Comparison of ENCODE assay signal across 10 cellular contexts in genomic region chr22:17106785-17107546, GRCh38. TPM values are rescaled to one million over a fixed set of nuclear protein-coding genes. Genes with fewer than 3 reads are reported as not detected.
DNase-seq lines count a peak whose midpoint lies in the region; ATAC-seq, FAIRE-seq and TF ChIP-seq lines count a peak whose summit lies in the region.
"Had no signal": no experiment of that assay in that cellular context is flagged by ENCODE, and none has a peak within 500 bp of the region (broad histone marks: within the 10 kb centered on the region; RNA-seq: fewer than 3 reads in every experiment).

No MANE protein-coding gene starts in this region.

- peaks cover 4 to 46% of the 10 kb centered on the region in 2 donors for H3K4me1 ChIP-seq in naive thymus-derived CD4-positive, alpha-beta T cell (ENCODE audit: control insufficient read depth in 2 of 2, insufficient read depth in 2 of 2, low read length in 2 of 2)
- H3K4me1 ChIP-seq in PC-9 (replicated peaks; ENCODE audit: insufficient read depth) (no peaks in the 10 kb centered on the region), adrenal gland (replicated peaks in 1 of 2) (no peaks in the 10 kb centered on the region)
- H3K4me1 ChIP-seq: SJCRH30 had no signal

- no peaks in the 10 kb centered on the region for H3K9me3 Mint-ChIP-seq in activated naive CD4-positive, alpha-beta T cell treated with anti-CD3 and anti-CD28 coated beads, Interleukin-2, amount 10 ng/mL, durations not matched to agents 7 days and 5 days
- H3K9me3 Mint-ChIP-seq in naive thymus-derived CD4-positive, alpha-beta T cell, result no peaks in the 10 kb centered on the region

- peaks cover 65% of the 10 kb centered on the region for H3K36me3 Mint-ChIP-seq in activated naive CD4-positive, alpha-beta T cell treated with anti-CD3 and anti-CD28 coated beads, Interleukin-2, amount 10 ng/mL, durations not matched to agents 7 days and 5 days
- H3K36me3 Mint-ChIP-seq in naive thymus-derived CD4-positive, alpha-beta T cell, result peaks cover under 1 to 48% (median 25%) of the 10 kb centered on the region in 5 donors

- peak; percentile 47 for FAIRE-seq in GM12891 (lab: Jason Lieb, UNC)

- no peak overlapping the region for H3K4me2 ChIP-seq in PC-9

- DNase-seq in GM12891 (ENCODE audit: insufficient read length, low spot score) (peak; percentile 59), MV-4-11 (lab: John Stamatoyannopoulos, UW) (peak; percentile 100), PC-9 (no peak), RWPE1 (ENCODE audit: low spot score) (no peak), NCI-H69 (lab: John Stamatoyannopoulos, UW) (no peak), adrenal gland (no peak)
- DNase-seq in activated naive CD4-positive, alpha-beta T cell treated with anti-CD3 and anti-CD28 coated beads, Interleukin-2, amount 10 ng/mL, durations not matched to agents 7 days and 5 days, result peak; percentile 81
- peak in 5 of 9 donors; percentile 22 to 38 (median 24) for DNase-seq in naive thymus-derived CD4-positive, alpha-beta T cell
- DNase-seq: NCI-H1105, SJCRH30 had no signal

- intact Hi-C loops in naive thymus-derived CD4-positive, alpha-beta T cell (cut with micrococcal nuclease), result loop anchor here (1.0 kb wide), 3 partner anchors 9 to 20 kb away; no protein-coding TSS in a partner anchor
- intact Hi-C loops in PC-9 (cut with micrococcal nuclease; ENCODE audit: unreplicated experiment), result no loop called here
- intact Hi-C loops in adrenal gland (cut with DNase I), result no loop called here

- TF ChIP-seq CTCF in PC-9 (conservative IDR thresholded peaks at IDR 0.05) (no peak), RWPE1 (conservative IDR thresholded peaks at IDR 0.05; ENCODE audit: low read depth) (no peak), adrenal gland (IDR thresholded peaks at IDR 0.05) (no peak)

- no peaks in the 10 kb centered on the region for H3K27me3 ChIP-seq in naive thymus-derived CD4-positive, alpha-beta T cell (ENCODE audit: control insufficient read depth in 2 of 2, insufficient read depth in 2 of 2, low read length in 2 of 2)
- H3K27me3 ChIP-seq in PC-9 (ENCODE audit: insufficient read depth, low read depth), result no peaks in the 10 kb centered on the region
- H3K27me3 ChIP-seq in adrenal gland, result no peaks in the 10 kb centered on the region
- H3K27me3 ChIP-seq: SJCRH30 had no signal

- no peaks in the 10 kb centered on the region for H3K79me2 ChIP-seq in PC-9 (ENCODE audit: low read depth)

- POLR2A ChIA-PET in naive thymus-derived CD4-positive, alpha-beta T cell (lab: Charles Lee), result interaction anchor here (0.6 to 16.1 kb wide), 8 partner anchors 8 to 134 kb away, joined by 3 to 114 read pairs (median 4); partner anchors contain the start of gene HDHD5
- POLR2A ChIA-PET in PC-9 (lab: Charles Lee; ENCODE audit: unreplicated experiment) (no interaction called here), RWPE1 (lab: Yijun Ruan, JAX; ENCODE audit: low non-redundant PET) (no interaction called here)

- H3K4me1 Mint-ChIP-seq in activated naive CD4-positive, alpha-beta T cell treated with anti-CD3 and anti-CD28 coated beads, Interleukin-2, amount 10 ng/mL, durations not matched to agents 7 days and 5 days, result peaks cover 56% of the 10 kb centered on the region
- H3K4me1 Mint-ChIP-seq in naive thymus-derived CD4-positive, alpha-beta T cell, result peaks cover 37 to 77% (median 60%) of the 10 kb centered on the region in 7 donors

- peak overlapping the region; percentile 46 for H3K4me3 Mint-ChIP-seq in activated naive CD4-positive, alpha-beta T cell treated with anti-CD3 and anti-CD28 coated beads, Interleukin-2, amount 10 ng/mL, durations not matched to agents 7 days and 5 days
- H3K4me3 Mint-ChIP-seq in naive thymus-derived CD4-positive, alpha-beta T cell, result peak overlapping the region; percentile 70 to 87 (median 82)

- H3K4me3 ChIP-seq in naive thymus-derived CD4-positive, alpha-beta T cell (ENCODE audit: low read length), result peak overlapping the region; percentile 18
- H3K4me3 ChIP-seq in PC-9 (no peak overlapping the region), adrenal gland (no peak overlapping the region)
- H3K4me3 ChIP-seq: SJCRH30 had no signal

- no peaks in the 10 kb centered on the region for H4K20me1 ChIP-seq in PC-9 (ENCODE audit: insufficient read depth)

- no peak overlapping the region for H2AFZ ChIP-seq in PC-9

- CTCF ChIA-PET in activated naive CD4-positive, alpha-beta T cell treated with anti-CD3 and anti-CD28 coated beads, Interleukin-2, amount 10 ng/mL, durations not matched to agents 7 days and 5 days (lab: Charles Lee), result interaction anchor here (1.1 to 2.0 kb wide), 5 partner anchors 9 to 65 kb away, joined by 3 to 9 read pairs (median 5); no protein-coding TSS in a partner anchor
- CTCF ChIA-PET in naive thymus-derived CD4-positive, alpha-beta T cell (lab: Charles Lee), result interaction anchor here (0.5 to 3.0 kb wide), 3 partner anchors 11 to 65 kb away, joined by 3 to 8 read pairs (median 3); no protein-coding TSS in a partner anchor
- CTCF ChIA-PET in PC-9 (lab: Charles Lee) (no interaction called here), RWPE1 (lab: Yijun Ruan, JAX) (interaction anchor here (0.9 kb wide), 1 partner anchor 65 kb away, joined by 3 read pairs; no protein-coding TSS in a partner anchor)

- H3K9me2 ChIP-seq in PC-9 (ENCODE audit: insufficient read depth), result no peaks in the 10 kb centered on the region

- H3K27me3 Mint-ChIP-seq in activated naive CD4-positive, alpha-beta T cell treated with anti-CD3 and anti-CD28 coated beads, Interleukin-2, amount 10 ng/mL, durations not matched to agents 7 days and 5 days, result no peaks in the 10 kb centered on the region
- H3K27me3 Mint-ChIP-seq in naive thymus-derived CD4-positive, alpha-beta T cell, result no peaks in the 10 kb centered on the region

- H3K27ac ChIP-seq in naive thymus-derived CD4-positive, alpha-beta T cell (ENCODE audit: low read depth, low read length), result peak overlapping the region; percentile 66
- H3K27ac ChIP-seq in PC-9 (no peak overlapping the region), RWPE1 (no peak overlapping the region), adrenal gland (peak overlapping the region in 1 of 5 donors; percentile 48)
- H3K27ac ChIP-seq: SJCRH30 had no signal

- H3K36me3 ChIP-seq in naive thymus-derived CD4-positive, alpha-beta T cell (ENCODE audit: control insufficient read depth in 2 of 3, insufficient read depth in 3 of 3, low read length in 3 of 3), result peaks cover 9 to 78% (median 13%) of the 10 kb centered on the region in 3 experiments
- H3K36me3 ChIP-seq in PC-9 (ENCODE audit: low read depth), result no peaks in the 10 kb centered on the region
- H3K36me3 ChIP-seq in adrenal gland (replicated peaks in 1 of 2), result peaks cover 0 to 70% of the 10 kb centered on the region in 2 donors

- TF ChIP-seq POLR2A in GM12891 (IDR thresholded peaks at IDR 0.05; ENCODE audit: low read depth, low read length) (no peak), adrenal gland (IDR thresholded peaks at IDR 0.05) (no peak)

- H3K9me3 ChIP-seq in naive thymus-derived CD4-positive, alpha-beta T cell (ENCODE audit: control insufficient read depth in 2 of 3, low read length in 3 of 3), result no peaks in the 10 kb centered on the region
- H3K9me3 ChIP-seq in PC-9 (ENCODE audit: insufficient read depth, low read depth) (no peaks in the 10 kb centered on the region), adrenal gland (replicated peaks in 1 of 3) (no peaks in the 10 kb centered on the region)
- H3K9me3 ChIP-seq: SJCRH30 had no signal

- ATAC-seq in naive thymus-derived CD4-positive, alpha-beta T cell, result peak; percentile 77

- H3K27ac Mint-ChIP-seq in activated naive CD4-positive, alpha-beta T cell treated with anti-CD3 and anti-CD28 coated beads, Interleukin-2, amount 10 ng/mL, durations not matched to agents 7 days and 5 days, result peak overlapping the region; percentile 91
- H3K27ac Mint-ChIP-seq in naive thymus-derived CD4-positive, alpha-beta T cell, result peak overlapping the region; percentile 82 to 96 (median 90)

- H3F3A ChIP-seq in PC-9 (ENCODE audit: insufficient read depth, low read depth), result no peaks in the 10 kb centered on the region

- 72 to 75% (median 74%) methylated on average over 11 to 15 of the region's 15 CpGs for WGBS in adrenal gland, 4 donors

- no TSS peak for BruUV-seq in PC-9 (replicated peaks; lab: Mats Ljungman, UMichigan)

TF ChIP-seq in GM12891, 5 proteins besides CTCF, POLR2A, EP300 and RAD21:
- TF ChIP-seq PAX5 (IDR thresholded peaks at IDR 0.05; ENCODE audit: insufficient read depth, low read length, severe bottlenecking) (no peak), TAF1 (IDR thresholded peaks at IDR 0.05; ENCODE audit: low read depth, low read length) (no peak), SPI1 (IDR thresholded peaks at IDR 0.05; ENCODE audit: low read depth, low read length) (no peak), POLR2AphosphoS5 (IDR thresholded peaks at IDR 0.05; ENCODE audit: low read depth, low read length) (no peak), POU2F2 (IDR thresholded peaks at IDR 0.05; ENCODE audit: low read depth, low read length) (no peak)

RNA-seq across cellular contexts. Expression of gene TMEM121B, which starts 14.2 kb away (rescaled TPM):
- polyA plus RNA-seq in GM12891 (2012; ENCODE audit: low read depth, missing spikeins), result 0.08 TPM
- total RNA-seq in naive thymus-derived CD4-positive, alpha-beta T cell, result 1 to 10 TPM in 1 of 5 experiments, under 1 TPM in 4; 0.13 to 2.6 (median 0.24) TPM
- not detected for polyA plus RNA-seq in naive thymus-derived CD4-positive, alpha-beta T cell
- not detected in 2 replicates for total RNA-seq in PC-9 (2021)
- total RNA-seq in adrenal gland, result 1 to 10 TPM in 6 of 8 donors, under 1 TPM in 2; 0.60 to 2.3 (median 1.4) TPM
- polyA plus RNA-seq in adrenal gland, result under 1 TPM; 0.24 to 0.79 (median 0.30) TPM

RNA-seq across cellular contexts. Expression of gene IL17RA, which starts 22.2 kb away (rescaled TPM):
- polyA plus RNA-seq in GM12891 (2012; ENCODE audit: low read depth, missing spikeins), result 2.3 TPM
- total RNA-seq in naive thymus-derived CD4-positive, alpha-beta T cell, result 10 to 100 TPM; 51.9 to 91.8 (median 76.5) TPM
- polyA plus RNA-seq in naive thymus-derived CD4-positive, alpha-beta T cell, result 10 to 100 TPM; 45.8 to 69.8 TPM
- total RNA-seq in PC-9 (2021), result 5.0 and 8.2 TPM in 2 replicates
- total RNA-seq in adrenal gland, result 10 to 100 TPM; 15.5 to 31.8 (median 25.3) TPM
- polyA plus RNA-seq in adrenal gland, result 1 to 10 TPM; 7.2 to 9.0 (median 7.9) TPM

RNA-seq across cellular contexts. Expression of gene HDHD5, which starts 52.1 kb away (rescaled TPM):
- 29.7 TPM for polyA plus RNA-seq in GM12891 (2012; ENCODE audit: low read depth, missing spikeins)
- total RNA-seq in naive thymus-derived CD4-positive, alpha-beta T cell, result 10 to 100 TPM; 18.8 to 50.9 (median 26.2) TPM
- 10 to 100 TPM; 67.5 to 78.7 TPM for polyA plus RNA-seq in naive thymus-derived CD4-positive, alpha-beta T cell
- total RNA-seq in PC-9 (2021) (26.5 and 31.1 TPM in 2 replicates), adrenal gland (10 to 100 TPM; 42.6 to 60.8 (median 48.4) TPM)
- polyA plus RNA-seq in adrenal gland, result 10 to 100 TPM; 21.9 to 26.5 (median 23.6) TPM

Comparison
In these comparisons a context has a peak if more than half of its experiments do, and no peak if none do; other contexts are left out.
1. DNase-seq: peak in GM12891 (single experiment), MV-4-11 (single experiment), activated naive CD4-positive, alpha-beta T cell treated with anti-CD3 and anti-CD28 coated beads, Interleukin-2, amount 10 ng/mL, durations not matched to agents 7 days and 5 days (single experiment) and naive thymus-derived CD4-positive, alpha-beta T cell (5 of 9); none in PC-9 (0 of 2), RWPE1 (single experiment), NCI-H69 (single experiment) and adrenal gland (0 of 7).
2. intact Hi-C loops: an anchor here in naive thymus-derived CD4-positive, alpha-beta T cell (1.0 kb wide); none called in PC-9 and adrenal gland.